ENCODE assay signal across 20 cellular contexts in the genomic region with DNA sequence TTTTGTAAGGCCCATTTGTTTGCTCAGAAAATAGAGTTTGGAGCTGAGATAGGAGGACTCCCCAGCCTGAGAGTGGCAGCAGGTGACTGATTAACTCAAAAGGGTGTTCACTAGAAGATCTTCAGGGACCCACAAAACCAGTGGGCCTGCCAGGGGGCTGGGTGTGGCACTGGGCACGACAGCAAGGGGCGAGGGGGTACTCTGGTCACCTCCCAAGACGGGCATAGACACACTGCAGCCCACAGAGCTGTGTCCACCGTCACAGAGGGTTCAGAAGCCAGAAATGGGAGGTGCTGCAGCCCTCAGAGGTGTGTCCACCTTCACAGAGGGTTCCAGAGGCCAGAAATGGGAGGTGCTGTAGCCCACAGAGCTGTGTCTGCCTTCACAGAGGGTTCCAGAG.
"Had no signal": no experiment of that assay in that cellular context is flagged by ENCODE, and none has a peak within 500 bp of the region (broad histone marks: within the 10 kb centered on the region; RNA-seq: fewer than 3 reads in every experiment).

No MANE protein-coding gene starts in this region.

- DNase-seq: activated CD4-positive, alpha-beta memory T cell treated with anti-CD3 and anti-CD28 coated beads, Interleukin-2, amount 10 ng/mL, durations not matched to agents 7 days and 5 days; activated CD4-positive, alpha-beta T cell treated with anti-CD3 and anti-CD28 coated beads for 36 hours; activated CD8-positive, alpha-beta memory T cell treated with anti-CD3 and anti-CD28 coated beads, Interleukin-2, amount 10 ng/mL, durations not matched to agents 7 days and 5 days; activated effector memory CD4-positive, alpha-beta T cell treated with anti-CD3 and anti-CD28 coated beads, Interleukin-2, amount 50 U/mL, for 16 hours; activated T-cell treated with anti-CD3 and anti-CD28 coated beads, Interleukin-2, amount 50 U/mL, for 4 hours; amniotic stem cell; foreskin keratinocyte; hippocampal formation; left colon; midbrain; psoas muscle; small intestine; stimulated activated CD4-positive, alpha-beta T cell treated with anti-CD3 and anti-CD28 coated beads, Interleukin-15, amount 100 ng/mL, for 24 hours; stimulated activated CD4-positive, alpha-beta T cell treated with anti-CD3 and anti-CD28 coated beads, Interleukin-2, amount 100 ng/mL, for 48 hours; thyroid gland had no signal

- H3K9me3 ChIP-seq: psoas muscle, thyroid gland had no signal

- H3K4me1 ChIP-seq: foreskin keratinocyte, psoas muscle had no signal

- H3K27me3 ChIP-seq: cardiac muscle cell, foreskin keratinocyte, thyroid gland had no signal

- H3K4me1 Mint-ChIP-seq: activated CD4-positive, alpha-beta memory T cell treated with anti-CD3 and anti-CD28 coated beads, Interleukin-2, amount 10 ng/mL, durations not matched to agents 7 days and 5 days; WTC11 had no signal

- H3K4me3 Mint-ChIP-seq: activated CD4-positive, alpha-beta memory T cell treated with anti-CD3 and anti-CD28 coated beads, Interleukin-2, amount 10 ng/mL, durations not matched to agents 7 days and 5 days; activated CD4-positive, alpha-beta T cell treated with anti-CD3 and anti-CD28 coated beads for 36 hours; activated CD8-positive, alpha-beta memory T cell treated with anti-CD3 and anti-CD28 coated beads, Interleukin-2, amount 10 ng/mL, durations not matched to agents 7 days and 5 days; activated naive CD4-positive, alpha-beta T cell treated with anti-CD3 and anti-CD28 coated beads, Interleukin-2, amount 50 U/mL, for 24 hours; activated T-cell treated with anti-CD3 and anti-CD28 coated beads, Interleukin-2, amount 50 U/mL, for 4 hours; WTC11 had no signal

- H3K9me3 Mint-ChIP-seq: activated CD4-positive, alpha-beta memory T cell treated with anti-CD3 and anti-CD28 coated beads, Interleukin-2, amount 10 ng/mL, durations not matched to agents 7 days and 5 days; activated naive CD4-positive, alpha-beta T cell treated with anti-CD3 and anti-CD28 coated beads, Interleukin-2, amount 50 U/mL, for 24 hours; activated T-cell treated with anti-CD3 and anti-CD28 coated beads, Interleukin-2, amount 50 U/mL, for 4 hours had no signal

- H3K27me3 Mint-ChIP-seq: activated CD4-positive, alpha-beta memory T cell treated with anti-CD3 and anti-CD28 coated beads, Interleukin-2, amount 10 ng/mL, durations not matched to agents 7 days and 5 days; activated CD4-positive, alpha-beta T cell treated with anti-CD3 and anti-CD28 coated beads for 36 hours; activated CD8-positive, alpha-beta memory T cell treated with anti-CD3 and anti-CD28 coated beads, Interleukin-2, amount 10 ng/mL, durations not matched to agents 7 days and 5 days; activated naive CD4-positive, alpha-beta T cell treated with anti-CD3 and anti-CD28 coated beads, Interleukin-2, amount 50 U/mL, for 24 hours had no signal

- H3K4me3 ChIP-seq: cardiac muscle cell, lung, psoas muscle, thyroid gland had no signal

- H3K27ac Mint-ChIP-seq: activated CD4-positive, alpha-beta memory T cell treated with anti-CD3 and anti-CD28 coated beads, Interleukin-2, amount 10 ng/mL, durations not matched to agents 7 days and 5 days; activated CD4-positive, alpha-beta T cell treated with anti-CD3 and anti-CD28 coated beads for 36 hours; activated CD8-positive, alpha-beta memory T cell treated with anti-CD3 and anti-CD28 coated beads, Interleukin-2, amount 10 ng/mL, durations not matched to agents 7 days and 5 days; WTC11 had no signal

- ATAC-seq: activated CD4-positive, alpha-beta T cell treated with anti-CD3 and anti-CD28 coated beads for 36 hours; activated CD8-positive, alpha-beta memory T cell treated with anti-CD3 and anti-CD28 coated beads, Interleukin-2, amount 10 ng/mL, durations not matched to agents 7 days and 5 days; activated T-cell treated with anti-CD3 and anti-CD28 coated beads, Interleukin-2, amount 50 U/mL, for 4 hours; foreskin keratinocyte; left colon; psoas muscle; WTC11 had no signal

- H3K27ac ChIP-seq: cardiac muscle cell, epithelial cell of prostate, foreskin keratinocyte, psoas muscle, thyroid gland had no signal
